In genomic region chr12:87425942-87426554, GRCh38 we compare ENCODE assay signal across 24 cellular contexts.
DNase-seq lines count a peak whose midpoint lies in the region; ATAC-seq, FAIRE-seq and TF ChIP-seq lines count a peak whose summit lies in the region.
"Had no signal": no experiment of that assay in that cellular context is flagged by ENCODE, and none has a peak within 500 bp of the region (broad histone marks: within the 10 kb centered on the region; RNA-seq: fewer than 3 reads in every experiment).

No MANE protein-coding gene starts in this region.

- H3K4ac ChIP-seq in IMR-90 (ENCODE audit: low read depth, low read length): no peak overlapping the region

- in situ Hi-C loops in IMR-90 (cut with MboI; ENCODE audit: low sequenced_read_pairs) (no loop called here), brain microvascular endothelial cell (cut with HindIII; ENCODE audit: low pct_ligation_motif_present, low sequenced_read_pairs) (no loop called here)

- no peaks in the 10 kb centered on the region for H3K79me2 ChIP-seq in PC-3 (ENCODE audit: low read length)

- H2AK9ac ChIP-seq in IMR-90 (replicated peaks; ENCODE audit: low read depth, low read length, poor library complexity): no peak overlapping the region

- no peak overlapping the region for H2AK5ac ChIP-seq in IMR-90 (ENCODE audit: low read depth, low read length)

- H4K5ac ChIP-seq in IMR-90 (ENCODE audit: low read depth, low read length): no peak overlapping the region

- TF ChIP-seq CTCF in IMR-90 (conservative IDR thresholded peaks at IDR 0.05; ENCODE audit: low read depth, low read length): no peak
- TF ChIP-seq CTCF in PC-3 (conservative IDR thresholded peaks at IDR 0.05; ENCODE audit: low read depth, low read length): no peak
- no peak for TF ChIP-seq CTCF in brain microvascular endothelial cell (IDR thresholded peaks at IDR 0.05; ENCODE audit: low read depth, low read length, missing control alignments)
- TF ChIP-seq CTCF in D721Med (IDR thresholded peaks at IDR 0.05; ENCODE audit: insufficient read depth, missing control alignments): no peak

- H4K20me1 ChIP-seq in IMR-90 (ENCODE audit: insufficient read depth, low read length) (no peaks in the 10 kb centered on the region), PC-3 (ENCODE audit: low read length) (no peaks in the 10 kb centered on the region)
- H4K20me1 ChIP-seq: BLaER1 treated with 17β-estradiol and CSF1 and Interleukin-3, amounts not matched to agents 10 nM and 100 nM had no signal

- H3K4me3 ChIP-seq in IMR-90 (ENCODE audit: insufficient read depth, low read depth, low read length) (no peak overlapping the region), PC-3 (ENCODE audit: low read length) (no peak overlapping the region), brain microvascular endothelial cell (ENCODE audit: low read depth, low read length) (no peak overlapping the region)
- H3K4me3 ChIP-seq: BLaER1 treated with 17β-estradiol and CSF1 and Interleukin-3, amounts not matched to agents 10 nM and 100 nM; skin epidermis had no signal

- dilution Hi-C loops in IMR-90 (cut with HindIII; ENCODE audit: low sequenced_read_pairs, unreplicated experiment): no loop called here

- ATAC-seq in IMR-90 (ENCODE audit: low read depth) (no peak), PC-3 (peak; percentile 86), HG03457 (IDR thresholded peaks at IDR 0.05; ENCODE audit: unreplicated experiment) (no peak)
- ATAC-seq: HepG2, left cardiac atrium had no signal

- intact Hi-C loops in IMR-90 (cut with micrococcal nuclease): no loop called here
- intact Hi-C loops in PC-3 (cut with micrococcal nuclease): loop anchor here (2.0 to 10.0 kb wide), 4 partner anchors 77 to 419 kb away; no protein-coding TSS in a partner anchor

- no peak for FAIRE-seq in D721Med (lab: Jason Lieb, UNC)
- FAIRE-seq: A204.1, HepG2 had no signal

- DNase-seq in A172 (ENCODE audit: low spot score): peak; percentile 85
- peak; percentile 17 for DNase-seq in IMR-90
- DNase-seq in PC-3: peak; percentile 84
- peak; percentile 75 for DNase-seq in epithelial cell of prostate (ENCODE audit: low read depth, low spot score)
- DNase-seq in brain microvascular endothelial cell: no peak
- no peak for DNase-seq in D721Med (ENCODE audit: insufficient read length, low spot score)
- DNase-seq in HuH-7.5 (ENCODE audit: low spot score): no peak
- DNase-seq: activated CD4-positive, alpha-beta T cell treated with anti-CD3 and anti-CD28 coated beads, Interleukin-2, amount 50 U/mL, for 48 hours; activated naive CD4-positive, alpha-beta T cell treated with anti-CD3 and anti-CD28 coated beads for 36 hours; activated T-cell treated with anti-CD3 and anti-CD28 coated beads for 4 hours; aorta; DMS79; left cardiac atrium; midbrain; NCI-H1092 treated with DMSO at 0.1 percent for 48 hours; NCI-H748 treated with DMSO at 0.1 percent for 48 hours; stimulated activated CD4-positive, alpha-beta T cell treated with anti-CD3 and anti-CD28 coated beads, Interleukin-4, amount 100 ng/mL, for 4 hours had no signal

- no peak overlapping the region for H2BK20ac ChIP-seq in IMR-90 (ENCODE audit: low read depth, low read length)

- H3K27ac ChIP-seq in IMR-90 (ENCODE audit: insufficient read depth, low read length) (no peak overlapping the region), PC-3 (ENCODE audit: low read length) (peak overlapping the region; percentile 65), epithelial cell of prostate (peak overlapping the region; percentile 93), brain microvascular endothelial cell (no peak overlapping the region)
- H3K27ac ChIP-seq: RWPE1, skin epidermis, VCaP had no signal

- no peak overlapping the region for H3K14ac ChIP-seq in IMR-90 (replicated peaks; ENCODE audit: low read depth, low read length)

- no peak for TF ChIP-seq RAD21 in IMR-90 (IDR thresholded peaks at IDR 0.05; ENCODE audit: low read length)

- H3K4me1 ChIP-seq in IMR-90 (ENCODE audit: control insufficient read depth, insufficient read depth, low read length): no peaks in the 10 kb centered on the region
- peaks cover 16% of the 10 kb centered on the region for H3K4me1 ChIP-seq in PC-3 (ENCODE audit: insufficient read depth, low read length)
- H3K4me1 ChIP-seq: BLaER1 treated with 17β-estradiol and CSF1 and Interleukin-3, amounts not matched to agents 10 nM and 100 nM had no signal

- H2BK15ac ChIP-seq in IMR-90 (ENCODE audit: low read depth, low read length): no peak overlapping the region

- H3K9me1 ChIP-seq in IMR-90 (ENCODE audit: insufficient read depth, low read length): no peaks in the 10 kb centered on the region

- POLR2A ChIA-PET in IMR-90 (lab: Charles Lee; ENCODE audit: unreplicated experiment) (no interaction called here), PC-3 (lab: Charles Lee; ENCODE audit: unreplicated experiment) (no interaction called here)

- WGBS in IMR-90 (ENCODE audit: extremely low coverage in 2 of 2, insufficient read length in 1 of 2), 2 experiments: 86% methylated on average over 1 of the region's 2 CpGs; no CpG with 5 or more reads in 1 of the 2 experiments

- BruUV-seq in IMR-90 (replicated peaks; lab: Mats Ljungman, UMichigan): no TSS peak
- BruUV-seq in PC-3 (replicated peaks; lab: Mats Ljungman, UMichigan): no TSS peak

- no peaks in the 10 kb centered on the region for H3K9me2 ChIP-seq in PC-3 (replicated peaks; ENCODE audit: low read length)

- H3K27me3 ChIP-seq in IMR-90 (ENCODE audit: control insufficient read depth, insufficient read depth, low read length) (no peaks in the 10 kb centered on the region), PC-3 (ENCODE audit: low read length) (no peaks in the 10 kb centered on the region), brain microvascular endothelial cell (replicated peaks) (no peaks in the 10 kb centered on the region)
- H3K27me3 ChIP-seq: BLaER1 treated with 17β-estradiol and CSF1 and Interleukin-3, amounts not matched to agents 10 nM and 100 nM had no signal

- H3K9ac ChIP-seq in IMR-90 (ENCODE audit: low read depth, low read length): no peak overlapping the region
- no peak overlapping the region for H3K9ac ChIP-seq in PC-3 (ENCODE audit: low read length)
- H3K9ac ChIP-seq: BLaER1 treated with 17β-estradiol and CSF1 and Interleukin-3, amounts not matched to agents 10 nM and 100 nM had no signal

- no peak overlapping the region for H3K23ac ChIP-seq in IMR-90 (ENCODE audit: low read depth, low read length)

- no peak overlapping the region for H3K4me2 ChIP-seq in IMR-90 (ENCODE audit: low read depth, low read length)
- H3K4me2 ChIP-seq in PC-3 (ENCODE audit: low read length): no peak overlapping the region
- H3K4me2 ChIP-seq: BLaER1 treated with 17β-estradiol and CSF1 and Interleukin-3, amounts not matched to agents 10 nM and 100 nM had no signal

- TF ChIP-seq POLR2A in IMR-90 (IDR thresholded peaks at IDR 0.05; ENCODE audit: low read depth, low read length): no peak

- H3K36me3 ChIP-seq in IMR-90 (ENCODE audit: control insufficient read depth, insufficient read depth, low read length): no peaks in the 10 kb centered on the region
- peaks cover 13% of the 10 kb centered on the region; the same call in 1 of the 2 replicates for H3K36me3 ChIP-seq in PC-3 (ENCODE audit: low read depth, low read length)
- H3K36me3 ChIP-seq in brain microvascular endothelial cell (replicated peaks): no peaks in the 10 kb centered on the region
- H3K36me3 ChIP-seq: BLaER1 treated with 17β-estradiol and CSF1 and Interleukin-3, amounts not matched to agents 10 nM and 100 nM had no signal

- no peak overlapping the region for H4K8ac ChIP-seq in IMR-90 (ENCODE audit: low read depth in 2 of 2, low read length in 2 of 2)

- no peaks in the 10 kb centered on the region for H3K79me1 ChIP-seq in IMR-90 (ENCODE audit: low read depth in 1 of 2, low read length in 2 of 2)

- no peak overlapping the region for H2BK5ac ChIP-seq in IMR-90 (ENCODE audit: low read depth, low read length, poor library complexity, severe bottlenecking)

- H2AFZ ChIP-seq in IMR-90 (replicated peaks; ENCODE audit: low read length, poor library complexity) (no peak overlapping the region), PC-3 (ENCODE audit: low read length) (no peak overlapping the region)

- no peak overlapping the region for H3K18ac ChIP-seq in IMR-90 (ENCODE audit: low read depth, low read length)

- CTCF ChIA-PET in IMR-90 (lab: Yijun Ruan, JAX): interaction anchor here (0.6 kb wide), 1 partner anchor 145 kb away, joined by 7 read pairs; no protein-coding TSS in a partner anchor
- CTCF ChIA-PET in PC-3 (lab: Charles Lee): interaction anchor here (0.6 kb wide), 1 partner anchor 274 kb away, joined by 3 read pairs; no protein-coding TSS in a partner anchor

- H3K9me3 ChIP-seq in IMR-90 (ENCODE audit: control insufficient read depth, insufficient read depth, low read length) (peaks cover 3% of the 10 kb centered on the region), PC-3 (ENCODE audit: low read length) (peaks cover 4% of the 10 kb centered on the region; the same call in 1 of the 2 replicates)

- H3K56ac ChIP-seq in IMR-90 (ENCODE audit: extremely low read depth, insufficient read depth, low read length): no peak overlapping the region

- H4K91ac ChIP-seq in IMR-90 (ENCODE audit: insufficient read depth, low read depth, low read length): no peak overlapping the region

- H3F3A ChIP-seq in PC-3 (ENCODE audit: low read length, unreplicated experiment): no peaks in the 10 kb centered on the region

- H2BK120ac ChIP-seq in IMR-90 (ENCODE audit: low read depth, low read length): no peak overlapping the region

TF ChIP-seq in IMR-90, 13 proteins besides CTCF, POLR2A, EP300 and RAD21:
- TF ChIP-seq CHD1 (IDR thresholded peaks at IDR 0.05; ENCODE audit: low read depth, low read length): no peak
- TF ChIP-seq MXI1 (IDR thresholded peaks at IDR 0.05; ENCODE audit: borderline replicate concordance, low read depth, low read length): no peak
- TF ChIP-seq RCOR1 (IDR thresholded peaks at IDR 0.05; ENCODE audit: insufficient replicate concordance, low read length): no peak
- no peak for TF ChIP-seq MAZ (IDR thresholded peaks at IDR 0.05; ENCODE audit: borderline replicate concordance, low read depth, low read length)
TF ChIP-seq in IMR-90: peak in this region for 0.

Comparison
In these comparisons a context has a peak if more than half of its experiments do, and no peak if none do; other contexts are left out.
1. DNase-seq: peak in A172 (single experiment), IMR-90 (single experiment), PC-3 (single experiment) and epithelial cell of prostate (single experiment); none in brain microvascular endothelial cell (single experiment), D721Med (single experiment) and HuH-7.5 (single experiment).
2. H3K27ac ChIP-seq: peak in PC-3 (single experiment) and epithelial cell of prostate (single experiment); none in IMR-90 (single experiment) and brain microvascular endothelial cell (single experiment).